1 cellular context compared by ENCODE assay signal in genomic region chr9:110626109-110626829, GRCh38.
TF ChIP-seq lines count a peak whose summit lies in the region.

No MANE protein-coding gene starts in this region.

TF ChIP-seq in WTC11, 78 proteins besides CTCF, POLR2A, EP300 and RAD21 (continued from another document):
- no peak for TF ChIP-seq ZBTB21 (CRISPR knock-in tag; IDR thresholded peaks at IDR 0.05; ENCODE audit: borderline replicate concordance)
- TF ChIP-seq USF1 (CRISPR knock-in tag; IDR thresholded peaks at IDR 0.05) = no peak
